ENCODE assay signal across 18 cellular contexts in genomic region chr10:45154481-45154880, GRCh38.
"Had no signal": no experiment of that assay in that cellular context is flagged by ENCODE, and none has a peak within 500 bp of the region (broad histone marks: within the 10 kb centered on the region; RNA-seq: fewer than 3 reads in every experiment).

No MANE protein-coding gene starts in this region.

- ATAC-seq: activated CD4-positive, CD25-positive, alpha-beta regulatory T cell treated with anti-CD3 and anti-CD28 coated beads, Interleukin-2, amount 50 U/mL, for 24 hours; activated T-cell treated with anti-CD3 and anti-CD28 coated beads, Interleukin-2, amount 50 U/mL, for 72 hours; heart right ventricle; left cardiac atrium; natural killer cell had no signal

- H3K9ac ChIP-seq: parathyroid adenoma had no signal

- H3K9me3 ChIP-seq: ascending aorta, esophagus squamous epithelium, heart right ventricle, sigmoid colon, thyroid gland had no signal

- H3K27ac ChIP-seq: ascending aorta, esophagus squamous epithelium, heart right ventricle, parathyroid adenoma, sigmoid colon, thyroid gland had no signal

- H3K4me3 ChIP-seq: ascending aorta, esophagus squamous epithelium, heart right ventricle, sigmoid colon, thyroid gland had no signal

- DNase-seq: activated CD4-positive, alpha-beta T cell treated with anti-CD3 and anti-CD28 coated beads, Interleukin-2, amount 10 ng/mL, durations not matched to agents 7 days and 5 days; activated effector memory CD4-positive, alpha-beta T cell treated with anti-CD3 and anti-CD28 coated beads, Interleukin-2, amount 50 U/mL, for 16 hours; activated naive CD4-positive, alpha-beta T cell treated with anti-CD3 and anti-CD28 coated beads, Interleukin-2, amount 50 U/mL, for 16 hours; activated T-cell treated with anti-CD3 and anti-CD28 coated beads, Interleukin-2, amount 50 U/mL, for 72 hours; cerebellar nuclear complex; effector CD8-positive, alpha-beta T cell; esophagus squamous epithelium; heart right ventricle; left cardiac atrium; natural killer cell; sigmoid colon; stimulated activated naive CD4-positive, alpha-beta T cell; T-helper 1 cell; T1000; thyroid gland had no signal

- H2AFZ ChIP-seq: parathyroid adenoma had no signal

- H3K27me3 ChIP-seq: ascending aorta, esophagus squamous epithelium, sigmoid colon, thyroid gland had no signal

- H3K36me3 ChIP-seq: ascending aorta, esophagus squamous epithelium, heart right ventricle, sigmoid colon, thyroid gland had no signal

- H3K79me2 ChIP-seq: parathyroid adenoma had no signal

- H3K4me1 ChIP-seq: ascending aorta, esophagus squamous epithelium, heart right ventricle, parathyroid adenoma, sigmoid colon had no signal
